1 cellular context compared by ENCODE assay signal in the genomic region with DNA sequence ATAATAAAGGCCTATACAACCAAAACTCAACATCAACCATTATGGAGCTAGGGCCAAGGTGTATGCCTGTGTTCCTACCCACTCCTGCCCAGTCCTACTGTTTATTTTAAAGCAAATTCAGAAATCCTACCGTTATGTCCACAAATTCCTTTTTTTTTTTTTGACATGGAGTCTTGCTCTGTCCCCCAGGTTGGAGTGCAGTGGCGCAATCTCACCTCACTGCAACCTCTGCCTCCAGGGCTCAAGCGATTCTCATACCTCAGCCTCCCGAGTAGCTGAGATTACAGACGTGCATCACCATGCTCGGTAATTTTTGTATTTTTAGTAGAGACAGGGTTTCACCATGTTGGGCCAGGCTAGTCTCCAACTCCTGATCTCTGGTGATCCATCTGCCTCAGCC.
TF ChIP-seq lines count a peak whose summit lies in the region.

No MANE protein-coding gene starts in this region.

TF ChIP-seq in GM23338, 12 proteins besides CTCF, POLR2A, EP300 and RAD21 (continued from another document):
- TF ChIP-seq, protein P1, sequence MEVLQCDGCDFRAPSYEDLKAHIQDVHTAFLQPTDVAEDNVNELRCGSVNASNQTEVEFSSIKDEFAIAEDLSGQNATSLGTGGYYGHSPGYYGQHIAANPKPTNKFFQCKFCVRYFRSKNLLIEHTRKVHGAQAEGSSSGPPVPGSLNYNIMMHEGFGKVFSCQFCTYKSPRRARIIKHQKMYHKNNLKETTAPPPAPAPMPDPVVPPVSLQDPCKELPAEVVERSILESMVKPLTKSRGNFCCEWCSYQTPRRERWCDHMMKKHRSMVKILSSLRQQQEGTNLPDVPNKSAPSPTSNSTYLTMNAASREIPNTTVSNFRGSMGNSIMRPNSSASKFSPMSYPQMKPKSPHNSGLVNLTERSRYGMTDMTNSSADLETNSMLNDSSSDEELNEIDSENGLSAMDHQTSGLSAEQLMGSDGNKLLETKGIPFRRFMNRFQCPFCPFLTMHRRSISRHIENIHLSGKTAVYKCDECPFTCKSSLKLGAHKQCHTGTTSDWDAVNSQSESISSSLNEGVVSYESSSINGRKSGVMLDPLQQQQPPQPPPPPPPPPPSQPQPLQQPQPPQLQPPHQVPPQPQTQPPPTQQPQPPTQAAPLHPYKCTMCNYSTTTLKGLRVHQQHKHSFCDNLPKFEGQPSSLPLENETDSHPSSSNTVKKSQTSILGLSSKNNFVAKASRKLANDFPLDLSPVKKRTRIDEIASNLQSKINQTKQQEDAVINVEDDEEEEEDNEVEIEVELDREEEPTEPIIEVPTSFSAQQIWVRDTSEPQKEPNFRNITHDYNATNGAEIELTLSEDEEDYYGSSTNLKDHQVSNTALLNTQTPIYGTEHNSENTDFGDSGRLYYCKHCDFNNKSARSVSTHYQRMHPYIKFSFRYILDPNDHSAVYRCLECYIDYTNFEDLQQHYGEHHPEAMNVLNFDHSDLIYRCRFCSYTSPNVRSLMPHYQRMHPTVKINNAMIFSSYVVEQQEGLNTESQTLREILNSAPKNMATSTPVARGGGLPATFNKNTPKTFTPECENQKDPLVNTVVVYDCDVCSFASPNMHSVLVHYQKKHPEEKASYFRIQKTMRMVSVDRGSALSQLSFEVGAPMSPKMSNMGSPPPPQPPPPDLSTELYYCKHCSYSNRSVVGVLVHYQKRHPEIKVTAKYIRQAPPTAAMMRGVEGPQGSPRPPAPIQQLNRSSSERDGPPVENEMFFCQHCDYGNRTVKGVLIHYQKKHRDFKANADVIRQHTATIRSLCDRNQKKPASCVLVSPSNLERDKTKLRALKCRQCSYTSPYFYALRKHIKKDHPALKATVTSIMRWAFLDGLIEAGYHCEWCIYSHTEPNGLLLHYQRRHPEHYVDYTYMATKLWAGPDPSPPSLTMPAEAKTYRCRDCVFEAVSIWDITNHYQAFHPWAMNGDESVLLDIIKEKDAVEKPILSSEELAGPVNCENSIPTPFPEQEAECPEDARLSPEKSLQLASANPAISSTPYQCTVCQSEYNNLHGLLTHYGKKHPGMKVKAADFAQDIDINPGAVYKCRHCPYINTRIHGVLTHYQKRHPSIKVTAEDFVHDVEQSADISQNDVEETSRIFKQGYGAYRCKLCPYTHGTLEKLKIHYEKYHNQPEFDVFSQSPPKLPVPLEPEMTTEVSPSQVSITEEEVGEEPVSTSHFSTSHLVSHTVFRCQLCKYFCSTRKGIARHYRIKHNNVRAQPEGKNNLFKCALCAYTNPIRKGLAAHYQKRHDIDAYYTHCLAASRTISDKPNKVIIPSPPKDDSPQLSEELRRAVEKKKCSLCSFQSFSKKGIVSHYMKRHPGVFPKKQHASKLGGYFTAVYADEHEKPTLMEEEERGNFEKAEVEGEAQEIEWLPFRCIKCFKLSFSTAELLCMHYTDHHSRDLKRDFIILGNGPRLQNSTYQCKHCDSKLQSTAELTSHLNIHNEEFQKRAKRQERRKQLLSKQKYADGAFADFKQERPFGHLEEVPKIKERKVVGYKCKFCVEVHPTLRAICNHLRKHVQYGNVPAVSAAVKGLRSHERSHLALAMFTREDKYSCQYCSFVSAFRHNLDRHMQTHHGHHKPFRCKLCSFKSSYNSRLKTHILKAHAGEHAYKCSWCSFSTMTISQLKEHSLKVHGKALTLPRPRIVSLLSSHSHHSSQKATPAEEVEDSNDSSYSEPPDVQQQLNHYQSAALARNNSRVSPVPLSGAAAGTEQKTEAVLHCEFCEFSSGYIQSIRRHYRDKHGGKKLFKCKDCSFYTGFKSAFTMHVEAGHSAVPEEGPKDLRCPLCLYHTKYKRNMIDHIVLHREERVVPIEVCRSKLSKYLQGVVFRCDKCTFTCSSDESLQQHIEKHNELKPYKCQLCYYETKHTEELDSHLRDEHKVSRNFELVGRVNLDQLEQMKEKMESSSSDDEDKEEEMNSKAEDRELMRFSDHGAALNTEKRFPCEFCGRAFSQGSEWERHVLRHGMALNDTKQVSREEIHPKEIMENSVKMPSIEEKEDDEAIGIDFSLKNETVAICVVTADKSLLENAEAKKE (CRISPR knock-in tag; IDR thresholded peaks at IDR 0.05) = no peak
- TF ChIP-seq CREB1 (CRISPR knock-in tag; IDR thresholded peaks at IDR 0.05; ENCODE audit: low read depth) = no peak
- TF ChIP-seq NANOG (IDR thresholded peaks at IDR 0.05; ENCODE audit: borderline replicate concordance) = no peak
- no peak for TF ChIP-seq JUNB (IDR thresholded peaks at IDR 0.05; ENCODE audit: unreplicated experiment)
- TF ChIP-seq, protein P2, sequence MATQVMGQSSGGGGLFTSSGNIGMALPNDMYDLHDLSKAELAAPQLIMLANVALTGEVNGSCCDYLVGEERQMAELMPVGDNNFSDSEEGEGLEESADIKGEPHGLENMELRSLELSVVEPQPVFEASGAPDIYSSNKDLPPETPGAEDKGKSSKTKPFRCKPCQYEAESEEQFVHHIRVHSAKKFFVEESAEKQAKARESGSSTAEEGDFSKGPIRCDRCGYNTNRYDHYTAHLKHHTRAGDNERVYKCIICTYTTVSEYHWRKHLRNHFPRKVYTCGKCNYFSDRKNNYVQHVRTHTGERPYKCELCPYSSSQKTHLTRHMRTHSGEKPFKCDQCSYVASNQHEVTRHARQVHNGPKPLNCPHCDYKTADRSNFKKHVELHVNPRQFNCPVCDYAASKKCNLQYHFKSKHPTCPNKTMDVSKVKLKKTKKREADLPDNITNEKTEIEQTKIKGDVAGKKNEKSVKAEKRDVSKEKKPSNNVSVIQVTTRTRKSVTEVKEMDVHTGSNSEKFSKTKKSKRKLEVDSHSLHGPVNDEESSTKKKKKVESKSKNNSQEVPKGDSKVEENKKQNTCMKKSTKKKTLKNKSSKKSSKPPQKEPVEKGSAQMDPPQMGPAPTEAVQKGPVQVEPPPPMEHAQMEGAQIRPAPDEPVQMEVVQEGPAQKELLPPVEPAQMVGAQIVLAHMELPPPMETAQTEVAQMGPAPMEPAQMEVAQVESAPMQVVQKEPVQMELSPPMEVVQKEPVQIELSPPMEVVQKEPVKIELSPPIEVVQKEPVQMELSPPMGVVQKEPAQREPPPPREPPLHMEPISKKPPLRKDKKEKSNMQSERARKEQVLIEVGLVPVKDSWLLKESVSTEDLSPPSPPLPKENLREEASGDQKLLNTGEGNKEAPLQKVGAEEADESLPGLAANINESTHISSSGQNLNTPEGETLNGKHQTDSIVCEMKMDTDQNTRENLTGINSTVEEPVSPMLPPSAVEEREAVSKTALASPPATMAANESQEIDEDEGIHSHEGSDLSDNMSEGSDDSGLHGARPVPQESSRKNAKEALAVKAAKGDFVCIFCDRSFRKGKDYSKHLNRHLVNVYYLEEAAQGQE (IDR thresholded peaks at IDR 0.05; ENCODE audit: unreplicated experiment) = no peak
- TF ChIP-seq POLR2AphosphoS5 (IDR thresholded peaks at IDR 0.05; ENCODE audit: low read depth) = no peak
- no peak for TF ChIP-seq EZH2 (IDR thresholded peaks at IDR 0.05; ENCODE audit: low read depth, unreplicated experiment)
- TF ChIP-seq EZH2phosphoT487 (IDR thresholded peaks at IDR 0.05; ENCODE audit: unreplicated experiment) = no peak
- no peak for TF ChIP-seq ZNF114 (CRISPR knock-in tag; IDR thresholded peaks at IDR 0.05)
- TF ChIP-seq ZNF331 (CRISPR knock-in tag; IDR thresholded peaks at IDR 0.05; ENCODE audit: low read depth) = no peak
- TF ChIP-seq ETS1 (IDR thresholded peaks at IDR 0.05) = no peak
